Comparison of ENCODE assay signal across 8 cellular contexts in the genomic region with DNA sequence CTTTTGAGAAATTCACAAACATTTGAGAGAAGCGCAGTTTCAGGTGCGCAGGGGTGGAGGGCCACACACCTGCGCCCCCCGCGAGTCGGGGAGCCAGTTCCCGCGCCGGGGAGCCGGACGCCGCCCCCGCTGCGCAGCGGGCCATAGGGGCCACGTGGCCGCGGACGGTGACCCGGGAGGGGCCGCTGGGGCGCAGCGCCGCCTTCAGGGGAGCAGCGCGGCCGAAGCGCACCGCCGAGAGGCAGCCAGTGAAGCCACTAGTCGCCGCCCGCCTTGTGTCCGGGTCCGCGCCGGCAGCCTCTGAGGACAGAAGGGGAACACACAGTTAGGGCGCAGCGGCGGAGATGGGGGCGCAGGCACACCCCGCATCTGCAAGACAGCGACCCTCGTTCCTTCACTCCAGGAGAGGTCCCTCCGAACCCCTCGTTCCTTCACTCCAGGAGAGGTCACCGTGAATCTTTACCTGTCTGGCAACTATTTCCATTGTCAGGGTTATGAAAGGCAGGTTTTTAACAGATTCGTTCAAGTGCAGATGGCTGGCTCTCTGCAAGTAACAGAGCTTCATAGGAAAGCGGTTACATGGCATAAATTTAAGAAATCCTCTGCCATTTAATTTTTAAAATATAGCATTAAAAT.
DNase-seq lines count a peak whose midpoint lies in the region; ATAC-seq and TF ChIP-seq lines count a peak whose summit lies in the region.
"Not testable (repeated sequence)": the region's sequence is repeated elsewhere in the genome, so short reads cannot be mapped to it uniquely, and the experiment has no call there.

No MANE protein-coding gene starts in this region.

- not testable (repeated sequence) for H2AFZ ChIP-seq in PC-3 (ENCODE audit: low read length)

- not testable (repeated sequence) for H3K27me3 Mint-ChIP-seq in Caco-2 (ENCODE audit: insufficient read depth, unreplicated experiment); nephron (ENCODE audit: low read depth)

- not testable (repeated sequence) for H3K4me1 ChIP-seq in Caco-2; PC-3 (ENCODE audit: insufficient read depth, low read length); body of pancreas; foreskin keratinocyte

- WGBS in body of pancreas, 2 donors, result 2 to 5% methylated on average over 25 to 49 of the region's 49 CpGs

- H3K4me3 ChIP-seq in Caco-2 (ENCODE audit: low read depth, low read length); PC-3 (ENCODE audit: low read length); body of pancreas: not testable (repeated sequence)
- peak overlapping the region; percentile 23; the same call in 1 of the 2 replicates for H3K4me3 ChIP-seq in H7 (ENCODE audit: insufficient read depth, low read depth, low read length)

- not testable (repeated sequence) for H3K4me1 Mint-ChIP-seq in Caco-2 (ENCODE audit: low read depth, unreplicated experiment); nephron; stimulated activated effector memory CD8-positive, alpha-beta T cell treated with anti-CD3 and anti-CD28 coated beads, Interleukin-12 subunit alpha, Interleukin-12 subunit beta, amount 100 ng/mL, for 72 hours

- intact Hi-C loops in Caco-2 (cut with micrococcal nuclease; ENCODE audit: unreplicated experiment); PC-3 (cut with micrococcal nuclease); body of pancreas (cut with DNase I): not testable (repeated sequence)

- H3F3A ChIP-seq in PC-3 (ENCODE audit: low read length, unreplicated experiment), result not testable (repeated sequence)

- not testable (repeated sequence) for H3K79me2 ChIP-seq in PC-3 (ENCODE audit: low read length)

- not testable (repeated sequence) for H3K36me3 Mint-ChIP-seq in Caco-2 (ENCODE audit: insufficient read depth, unreplicated experiment); nephron (ENCODE audit: low read depth); stimulated activated effector memory CD8-positive, alpha-beta T cell treated with anti-CD3 and anti-CD28 coated beads, Interleukin-12 subunit alpha, Interleukin-12 subunit beta, amount 100 ng/mL, for 72 hours

- POLR2A ChIA-PET in Caco-2 (lab: Charles Lee); PC-3 (lab: Charles Lee; ENCODE audit: unreplicated experiment): not testable (repeated sequence)

- H3K36me3 ChIP-seq in Caco-2 (ENCODE audit: control insufficient read depth, insufficient read depth, low read length); H7 (replicated peaks; ENCODE audit: control insufficient read depth, insufficient read depth, low read length); PC-3 (ENCODE audit: low read depth, low read length); body of pancreas (replicated peaks in 1 of 2; ENCODE audit: insufficient read depth in 1 of 2, low read depth in 2 of 2): not testable (repeated sequence)

- not testable (repeated sequence) for H3K27me3 ChIP-seq in Caco-2 (replicated peaks; ENCODE audit: control insufficient read depth, insufficient read depth, low read length); H7 (ENCODE audit: control insufficient read depth, insufficient read depth, low read length); PC-3 (ENCODE audit: low read length); body of pancreas; foreskin keratinocyte

- not testable (repeated sequence) for H3K27ac Mint-ChIP-seq in Caco-2 (ENCODE audit: unreplicated experiment); nephron; stimulated activated effector memory CD8-positive, alpha-beta T cell treated with anti-CD3 and anti-CD28 coated beads, Interleukin-12 subunit alpha, Interleukin-12 subunit beta, amount 100 ng/mL, for 72 hours

- ATAC-seq in PC-3, result peak; percentile 70
- peak; percentile 67 for ATAC-seq in body of pancreas
- ATAC-seq in foreskin keratinocyte, result peak; percentile 83
- peak; percentile 51 for ATAC-seq in stimulated activated effector memory CD8-positive, alpha-beta T cell treated with anti-CD3 and anti-CD28 coated beads, Interleukin-12 subunit alpha, Interleukin-12 subunit beta, amount 100 ng/mL, for 72 hours

- H3K4me2 ChIP-seq in PC-3 (ENCODE audit: low read length), result not testable (repeated sequence)

- not testable (repeated sequence) for H3K9me3 Mint-ChIP-seq in Caco-2 (ENCODE audit: unreplicated experiment); nephron; stimulated activated effector memory CD8-positive, alpha-beta T cell treated with anti-CD3 and anti-CD28 coated beads, Interleukin-12 subunit alpha, Interleukin-12 subunit beta, amount 100 ng/mL, for 72 hours

- CTCF ChIA-PET in Caco-2 (lab: Charles Lee); PC-3 (lab: Charles Lee): not testable (repeated sequence)

- peak in 1 of 2 experiments; percentile 39 for DNase-seq in Caco-2
- peak; percentile 17 for DNase-seq in H7
- DNase-seq in PC-3; stimulated activated effector memory CD8-positive, alpha-beta T cell treated with anti-CD3 and anti-CD28 coated beads, Interleukin-12 subunit alpha, Interleukin-12 subunit beta, amount 100 ng/mL, for 72 hours (ENCODE audit: low spot score in 2 of 2): not testable (repeated sequence)
- peak in 3 of 4 donors; percentile 15 to 47 (median 25) for DNase-seq in body of pancreas
- DNase-seq in foreskin keratinocyte, result peak in 1 of 2 donors; percentile 2
- DNase-seq in islet precursor cell, result peak; percentile 68

- H3K27ac ChIP-seq in PC-3 (ENCODE audit: low read length); body of pancreas; foreskin keratinocyte: not testable (repeated sequence)

- H3K9me3 ChIP-seq in Caco-2; PC-3 (ENCODE audit: low read length); body of pancreas: not testable (repeated sequence)

- H3K9me2 ChIP-seq in PC-3 (replicated peaks; ENCODE audit: low read length), result not testable (repeated sequence)

- not testable (repeated sequence) for TF ChIP-seq POLR2A in body of pancreas (IDR thresholded peaks at IDR 0.05)

- not testable (repeated sequence) for BruUV-seq in Caco-2 (replicated peaks; lab: Mats Ljungman, UMichigan); PC-3 (replicated peaks; lab: Mats Ljungman, UMichigan)

- not testable (repeated sequence) for H3K9ac ChIP-seq in PC-3 (ENCODE audit: low read length)

- not testable (repeated sequence) for TF ChIP-seq CTCF in Caco-2 (IDR thresholded peaks at IDR 0.05; ENCODE audit: insufficient read depth in 1 of 2, low read depth in 1 of 2, low read length in 1 of 2, severe bottlenecking in 1 of 2, unreplicated experiment in 1 of 2); PC-3 (conservative IDR thresholded peaks at IDR 0.05; ENCODE audit: low read depth, low read length)
- TF ChIP-seq CTCF in body of pancreas (IDR thresholded peaks at IDR 0.05), result peak in 1 of 7 experiments; percentile 8
- peak; percentile 6 for TF ChIP-seq CTCF in foreskin keratinocyte (conservative IDR thresholded peaks at IDR 0.05)
- TF ChIP-seq CTCF in nephron (IDR thresholded peaks at IDR 0.05; ENCODE audit: unreplicated experiment in 3 of 3), result peak; percentile 20 to 45 (median 30)

- H4K20me1 ChIP-seq in PC-3 (ENCODE audit: low read length), result not testable (repeated sequence)

- peak overlapping the region; percentile 52 for H3K4me3 Mint-ChIP-seq in Caco-2 (ENCODE audit: unreplicated experiment)
- H3K4me3 Mint-ChIP-seq in nephron, result peak overlapping the region in 2 of 3 experiments; percentile 39 to 77
- H3K4me3 Mint-ChIP-seq in stimulated activated effector memory CD8-positive, alpha-beta T cell treated with anti-CD3 and anti-CD28 coated beads, Interleukin-12 subunit alpha, Interleukin-12 subunit beta, amount 100 ng/mL, for 72 hours, result not testable (repeated sequence)
